In the genomic region with DNA sequence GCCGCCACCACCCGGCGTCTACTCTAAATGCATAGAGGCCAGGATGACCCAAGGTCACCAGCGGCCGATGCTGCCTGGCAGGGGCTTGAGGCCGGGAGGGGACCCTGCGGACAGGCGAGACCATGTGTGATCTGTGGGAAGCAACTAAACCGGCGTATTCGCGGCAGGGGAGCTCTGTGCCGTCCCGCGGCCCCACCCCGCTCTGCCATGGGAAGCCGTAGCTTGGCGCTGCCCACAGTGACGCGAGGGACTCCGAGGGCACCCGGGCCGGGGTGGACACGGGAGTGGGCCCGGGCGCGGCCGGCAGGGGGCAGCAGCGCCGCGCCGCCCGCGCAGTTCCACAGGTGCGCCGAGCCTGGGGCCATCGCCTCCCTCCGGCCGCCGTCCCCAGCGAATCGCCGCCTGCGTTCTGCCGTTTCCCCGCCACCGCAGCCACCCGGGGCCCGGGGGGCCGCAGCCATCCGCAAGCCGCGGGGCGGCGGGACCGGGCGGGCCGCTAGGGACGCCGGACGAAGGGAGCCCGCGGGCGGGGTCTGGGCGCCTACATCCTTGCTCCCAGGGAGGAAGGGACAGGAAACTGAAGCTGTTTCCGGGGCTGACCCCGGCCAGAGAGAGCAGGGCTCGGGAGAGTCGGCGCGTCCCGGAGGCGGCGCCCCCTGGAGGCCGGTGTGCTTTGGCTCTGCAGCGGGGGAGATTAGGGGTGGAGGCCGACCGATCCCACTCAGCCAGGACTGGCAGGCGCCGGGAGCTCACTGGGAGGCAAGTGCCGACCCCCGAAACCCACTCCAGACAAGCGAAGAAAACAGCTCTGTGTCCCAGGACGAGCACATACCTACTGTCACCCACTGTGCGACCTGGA, we compare ENCODE assay signal across 1 cellular context.
TF ChIP-seq lines count a peak whose summit lies in the region.

No MANE protein-coding gene starts in this region.

TF ChIP-seq in K562, 482 proteins besides CTCF, POLR2A, EP300 and RAD21 (continued from another document and continues in another):
- TF ChIP-seq, protein P1, sequence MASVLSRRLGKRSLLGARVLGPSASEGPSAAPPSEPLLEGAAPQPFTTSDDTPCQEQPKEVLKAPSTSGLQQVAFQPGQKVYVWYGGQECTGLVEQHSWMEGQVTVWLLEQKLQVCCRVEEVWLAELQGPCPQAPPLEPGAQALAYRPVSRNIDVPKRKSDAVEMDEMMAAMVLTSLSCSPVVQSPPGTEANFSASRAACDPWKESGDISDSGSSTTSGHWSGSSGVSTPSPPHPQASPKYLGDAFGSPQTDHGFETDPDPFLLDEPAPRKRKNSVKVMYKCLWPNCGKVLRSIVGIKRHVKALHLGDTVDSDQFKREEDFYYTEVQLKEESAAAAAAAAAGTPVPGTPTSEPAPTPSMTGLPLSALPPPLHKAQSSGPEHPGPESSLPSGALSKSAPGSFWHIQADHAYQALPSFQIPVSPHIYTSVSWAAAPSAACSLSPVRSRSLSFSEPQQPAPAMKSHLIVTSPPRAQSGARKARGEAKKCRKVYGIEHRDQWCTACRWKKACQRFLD (CRISPR knock-in tag; IDR thresholded peaks at IDR 0.05), result 0 out of 2 replicates have a peak, but pooled peaks have one; percentile 42
- TF ChIP-seq ZNF407 (IDR thresholded peaks at IDR 0.05; ENCODE audit: low read depth), result no peak
- TF ChIP-seq HDAC2 (IDR thresholded peaks at IDR 0.05), result peak; percentile 73
- no peak for TF ChIP-seq TCF7 (IDR thresholded peaks at IDR 0.05; ENCODE audit: borderline replicate concordance)
- peak; percentile 37; the same call in 1 of the 2 replicates for TF ChIP-seq POLR2AphosphoS5 (IDR thresholded peaks at IDR 0.05; ENCODE audit: control insufficient read depth, insufficient read depth, low read depth, low read length)
- TF ChIP-seq DMBX1 (CRISPR knock-in tag; IDR thresholded peaks at IDR 0.05; ENCODE audit: borderline replicate concordance), result 0 out of 2 replicates have a peak, but pooled peaks have one; percentile 45
- peak; percentile 73 for TF ChIP-seq PHF20 (IDR thresholded peaks at IDR 0.05; ENCODE audit: partially characterized antibody)
- TF ChIP-seq, protein P2, sequence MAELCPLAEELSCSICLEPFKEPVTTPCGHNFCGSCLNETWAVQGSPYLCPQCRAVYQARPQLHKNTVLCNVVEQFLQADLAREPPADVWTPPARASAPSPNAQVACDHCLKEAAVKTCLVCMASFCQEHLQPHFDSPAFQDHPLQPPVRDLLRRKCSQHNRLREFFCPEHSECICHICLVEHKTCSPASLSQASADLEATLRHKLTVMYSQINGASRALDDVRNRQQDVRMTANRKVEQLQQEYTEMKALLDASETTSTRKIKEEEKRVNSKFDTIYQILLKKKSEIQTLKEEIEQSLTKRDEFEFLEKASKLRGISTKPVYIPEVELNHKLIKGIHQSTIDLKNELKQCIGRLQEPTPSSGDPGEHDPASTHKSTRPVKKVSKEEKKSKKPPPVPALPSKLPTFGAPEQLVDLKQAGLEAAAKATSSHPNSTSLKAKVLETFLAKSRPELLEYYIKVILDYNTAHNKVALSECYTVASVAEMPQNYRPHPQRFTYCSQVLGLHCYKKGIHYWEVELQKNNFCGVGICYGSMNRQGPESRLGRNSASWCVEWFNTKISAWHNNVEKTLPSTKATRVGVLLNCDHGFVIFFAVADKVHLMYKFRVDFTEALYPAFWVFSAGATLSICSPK (IDR thresholded peaks at IDR 0.05; ENCODE audit: borderline replicate concordance), result no peak
- TF ChIP-seq NFRKB (IDR thresholded peaks at IDR 0.05; ENCODE audit: low read depth), result no peak
- TF ChIP-seq XRCC3 (IDR thresholded peaks at IDR 0.05), result no peak
- TF ChIP-seq JUND (IDR thresholded peaks at IDR 0.05; ENCODE audit: borderline replicate concordance, low read depth, low read length), result peak; percentile 46; the same call in 1 of the 2 replicates
- 0 out of 3 replicates have a peak, but pooled peaks have one; percentile 33 for TF ChIP-seq JUND (tag; IDR thresholded peaks at IDR 0.05; ENCODE audit: borderline replicate concordance, low read depth, low read length)
- no peak for TF ChIP-seq MBD2 (IDR thresholded peaks at IDR 0.05; ENCODE audit: borderline replicate concordance, low read depth)
- TF ChIP-seq MTA3 (IDR thresholded peaks at IDR 0.05; ENCODE audit: borderline replicate concordance), result peak; percentile 97
- TF ChIP-seq, protein P3, sequence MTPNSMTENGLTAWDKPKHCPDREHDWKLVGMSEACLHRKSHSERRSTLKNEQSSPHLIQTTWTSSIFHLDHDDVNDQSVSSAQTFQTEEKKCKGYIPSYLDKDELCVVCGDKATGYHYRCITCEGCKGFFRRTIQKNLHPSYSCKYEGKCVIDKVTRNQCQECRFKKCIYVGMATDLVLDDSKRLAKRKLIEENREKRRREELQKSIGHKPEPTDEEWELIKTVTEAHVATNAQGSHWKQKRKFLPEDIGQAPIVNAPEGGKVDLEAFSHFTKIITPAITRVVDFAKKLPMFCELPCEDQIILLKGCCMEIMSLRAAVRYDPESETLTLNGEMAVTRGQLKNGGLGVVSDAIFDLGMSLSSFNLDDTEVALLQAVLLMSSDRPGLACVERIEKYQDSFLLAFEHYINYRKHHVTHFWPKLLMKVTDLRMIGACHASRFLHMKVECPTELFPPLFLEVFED (CRISPR knock-in tag; conservative IDR thresholded peaks at IDR 0.05), result no peak
- TF ChIP-seq MAZ (CRISPR knock-in tag; conservative IDR thresholded peaks at IDR 0.05 in 1 of 2, IDR thresholded peaks at IDR 0.05 in 1 of 2), result peak; percentile 67 to 94
- TF ChIP-seq CHD2 (IDR thresholded peaks at IDR 0.05; ENCODE audit: low read depth, low read length), result 0 out of 2 replicates have a peak, but pooled peaks have one; percentile 9
- no peak for TF ChIP-seq NFE2L1 (tag; IDR thresholded peaks at IDR 0.05; ENCODE audit: borderline replicate concordance, low read depth)
- TF ChIP-seq, protein P4, sequence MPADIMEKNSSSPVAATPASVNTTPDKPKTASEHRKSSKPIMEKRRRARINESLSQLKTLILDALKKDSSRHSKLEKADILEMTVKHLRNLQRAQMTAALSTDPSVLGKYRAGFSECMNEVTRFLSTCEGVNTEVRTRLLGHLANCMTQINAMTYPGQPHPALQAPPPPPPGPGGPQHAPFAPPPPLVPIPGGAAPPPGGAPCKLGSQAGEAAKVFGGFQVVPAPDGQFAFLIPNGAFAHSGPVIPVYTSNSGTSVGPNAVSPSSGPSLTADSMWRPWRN (IDR thresholded peaks at IDR 0.05; ENCODE audit: low read depth), result no peak
- TF ChIP-seq PPARD (CRISPR knock-in tag; IDR thresholded peaks at IDR 0.05), result no peak
- no peak; the same call in 1 of the 2 replicates for TF ChIP-seq USF2 (CRISPR knock-in tag; IDR thresholded peaks at IDR 0.05)
- no peak for TF ChIP-seq HOXB6 (CRISPR knock-in tag; IDR thresholded peaks at IDR 0.05; ENCODE audit: borderline replicate concordance)
- TF ChIP-seq ZNF785 (CRISPR knock-in tag; IDR thresholded peaks at IDR 0.05), result no peak
- TF ChIP-seq GATA2 (CRISPR knock-in tag; IDR thresholded peaks at IDR 0.05), result no peak
- no peak for TF ChIP-seq ETV6 (IDR thresholded peaks at IDR 0.05; ENCODE audit: borderline replicate concordance in 1 of 2, low read depth in 2 of 2, low read length in 1 of 2)
- TF ChIP-seq ETV6 (CRISPR knock-in tag; IDR thresholded peaks at IDR 0.05; ENCODE audit: borderline replicate concordance), result no peak
- no peak for TF ChIP-seq ZFP1 (CRISPR knock-in tag; IDR thresholded peaks at IDR 0.05)
- TF ChIP-seq NFIX (CRISPR knock-in tag; IDR thresholded peaks at IDR 0.05; ENCODE audit: low read depth), result no peak
- no peak for TF ChIP-seq HNRNPK (IDR thresholded peaks at IDR 0.05; ENCODE audit: low read depth, low read length, poor library complexity, severe bottlenecking)
- TF ChIP-seq ZNF75A (CRISPR knock-in tag; IDR thresholded peaks at IDR 0.05), result no peak
- no peak for TF ChIP-seq NR0B1 (IDR thresholded peaks at IDR 0.05; ENCODE audit: partially characterized antibody)
- no peak for TF ChIP-seq ZNF175 (CRISPR knock-in tag; IDR thresholded peaks at IDR 0.05; ENCODE audit: low read depth)
- peak; percentile 13 for TF ChIP-seq RBM25 (IDR thresholded peaks at IDR 0.05; ENCODE audit: low read depth, low read length, severe bottlenecking)
- TF ChIP-seq SMARCE1 (IDR thresholded peaks at IDR 0.05), result no peak; the same call in 1 of the 2 replicates
- TF ChIP-seq XRCC5 (IDR thresholded peaks at IDR 0.05; ENCODE audit: low read depth, low read length), result peak; percentile 65; the same call in 1 of the 2 replicates
